Comparison of ENCODE assay signal across 4 cellular contexts in genomic region chr11:690244-690643, GRCh38. TPM values are rescaled to one million over a fixed set of nuclear protein-coding genes. Genes with fewer than 3 reads are reported as not detected.
"Had no signal": no experiment of that assay in that cellular context is flagged by ENCODE, and none has a peak within 500 bp of the region (broad histone marks: within the 10 kb centered on the region; RNA-seq: fewer than 3 reads in every experiment).

No MANE protein-coding gene starts in this region.

RNA-seq across cellular contexts. Expression of gene DRD4, which starts 53.2 kb away (rescaled TPM):
- total RNA-seq: lung microvascular endothelial cell, right atrium auricular region, smooth muscle cell, urinary bladder had no signal
